8 cellular contexts compared by ENCODE assay signal in the genomic region with DNA sequence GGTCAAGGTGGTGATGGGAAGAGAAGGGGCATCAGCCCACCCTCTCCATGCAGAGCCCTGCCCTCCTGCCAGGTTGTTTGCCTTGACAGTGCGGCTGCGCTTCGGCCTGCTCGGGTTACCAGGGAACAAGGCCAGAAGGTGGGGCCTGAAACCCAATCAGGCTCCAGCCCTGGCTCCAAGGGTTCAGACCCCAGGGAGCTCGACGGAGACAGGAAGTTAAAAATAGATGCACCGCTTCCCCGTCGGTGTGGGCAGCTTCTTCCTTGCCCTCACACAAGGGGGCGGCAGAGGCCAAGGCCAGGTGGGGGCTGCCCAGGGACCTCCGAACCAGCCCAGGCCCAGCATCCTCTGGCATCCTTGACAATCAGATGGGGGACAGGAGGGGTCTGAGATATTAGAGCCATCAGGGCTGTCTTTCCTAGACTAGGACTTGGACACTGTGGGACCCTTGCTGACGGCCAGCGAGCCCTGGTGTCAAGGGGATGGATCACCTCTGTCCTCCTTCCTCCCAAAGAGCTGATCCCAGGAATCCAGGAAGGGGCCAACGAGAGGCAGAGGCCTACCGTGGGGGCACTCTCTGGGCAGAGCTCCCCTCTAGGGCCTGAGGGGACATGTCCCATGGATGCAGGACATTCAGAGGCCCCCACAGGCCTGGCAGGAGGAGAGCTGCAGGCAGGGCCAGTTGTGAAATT.
DNase-seq lines count a peak whose midpoint lies in the region; ATAC-seq and FAIRE-seq lines count a peak whose summit lies in the region.

No MANE protein-coding gene starts in this region.

- H3K79me2 ChIP-seq in Karpas-422 (ENCODE audit: low read length), result no peaks in the 10 kb centered on the region

- H3K9me3 ChIP-seq in Karpas-422 (ENCODE audit: low read length), result no peaks in the 10 kb centered on the region
- no peaks in the 10 kb centered on the region for H3K9me3 ChIP-seq in small intestine (ENCODE audit: control insufficient read depth, low read depth)

- WGBS in small intestine, 3 donors, result 45 to 58% (median 47%) methylated on average over 15 of the region's 15 CpGs

- H2AFZ ChIP-seq in Karpas-422 (ENCODE audit: low read length), result no peak overlapping the region

- no peak for ATAC-seq in GM19455 (IDR thresholded peaks at IDR 0.05; ENCODE audit: unreplicated experiment)

- H4K20me1 ChIP-seq in Karpas-422 (ENCODE audit: insufficient read depth, low read depth, low read length), result no peaks in the 10 kb centered on the region

- DNase-seq in DMS 273 treated with DMSO at 0.1 percent for 48 hours (lab: John Stamatoyannopoulos, UW) (peak; percentile 62), Karpas-422 (peak; percentile 67), T1000 (lab: John Stamatoyannopoulos, UW) (peak; percentile 87), fibroblast of the conjunctiva (ENCODE audit: low read depth) (peak; percentile 38), small intestine (peak; percentile 18), DMS114 treated with DMSO at 0.1 percent for 48 hours (lab: John Stamatoyannopoulos, UW; ENCODE audit: unreplicated experiment) (no peak), C1 segment of cervical spinal cord (lab: John Stamatoyannopoulos, UW) (no peak)

- no peak overlapping the region for H3K9ac ChIP-seq in Karpas-422 (ENCODE audit: low read length)

- H3K27ac ChIP-seq in Karpas-422 (ENCODE audit: low read length), result no peak overlapping the region
- no peak overlapping the region for H3K27ac ChIP-seq in small intestine (ENCODE audit: low read depth in 1 of 2, low read length in 1 of 2)

- H3K4me2 ChIP-seq in Karpas-422 (ENCODE audit: low read depth, low read length, poor library complexity, severe bottlenecking), result no peak overlapping the region

- no peaks in the 10 kb centered on the region for H3K36me3 ChIP-seq in Karpas-422 (ENCODE audit: insufficient read depth, low read length)
- no peaks in the 10 kb centered on the region for H3K36me3 ChIP-seq in small intestine (ENCODE audit: control insufficient read depth in 2 of 2, insufficient read depth in 2 of 2, low read length in 2 of 2)

- H3K4me1 ChIP-seq in Karpas-422 (ENCODE audit: low read length) (no peaks in the 10 kb centered on the region), small intestine (ENCODE audit: control insufficient read depth in 2 of 2, insufficient read depth in 1 of 2, low read depth in 1 of 2, low read length in 1 of 2) (no peaks in the 10 kb centered on the region)

- no peaks in the 10 kb centered on the region for H3K9me2 ChIP-seq in Karpas-422 (replicated peaks; ENCODE audit: insufficient read depth, low read length)

- no peak for FAIRE-seq in small intestine (lab: Jason Lieb, UNC)

- H3K4me3 ChIP-seq in Karpas-422 (ENCODE audit: low read length), result no peak overlapping the region
- no peak overlapping the region for H3K4me3 ChIP-seq in small intestine (ENCODE audit: low read depth in 1 of 2, low read length in 2 of 2)

- no peaks in the 10 kb centered on the region for H3K27me3 ChIP-seq in Karpas-422 (ENCODE audit: low read length)
- no peaks in the 10 kb centered on the region for H3K27me3 ChIP-seq in small intestine (ENCODE audit: control insufficient read depth in 2 of 2, insufficient read depth in 2 of 2, low read length in 2 of 2)

Comparison
In these comparisons a context has a peak if more than half of its experiments do, and no peak if none do; other contexts are left out.
1. DNase-seq: peak in DMS 273 treated with DMSO at 0.1 percent for 48 hours (single experiment), Karpas-422 (single experiment), T1000 (single experiment), fibroblast of the conjunctiva (single experiment) and small intestine (single experiment); none in DMS114 treated with DMSO at 0.1 percent for 48 hours (single experiment) and C1 segment of cervical spinal cord (0 of 14).